ENCODE assay signal across 12 cellular contexts in genomic region chr14:24705840-24706239, GRCh38.
DNase-seq lines count a peak whose midpoint lies in the region; ATAC-seq, FAIRE-seq and TF ChIP-seq lines count a peak whose summit lies in the region.
"Had no signal": no experiment of that assay in that cellular context is flagged by ENCODE, and none has a peak within 500 bp of the region (broad histone marks: within the 10 kb centered on the region; RNA-seq: fewer than 3 reads in every experiment).

No MANE protein-coding gene starts in this region.

- intact Hi-C loops in psoas muscle (cut with DNase I): no loop called here
- intact Hi-C loops in sigmoid colon (cut with DNase I): no loop called here

- peak; percentile 91 for ATAC-seq in GM18907 (IDR thresholded peaks at IDR 0.05; ENCODE audit: unreplicated experiment)
- peak; percentile 81 for ATAC-seq in GM21786 (IDR thresholded peaks at IDR 0.05; ENCODE audit: unreplicated experiment)
- peak; percentile 97 for ATAC-seq in HG03378 (IDR thresholded peaks at IDR 0.05; ENCODE audit: unreplicated experiment)
- no peak for ATAC-seq in psoas muscle

- H3K9me3 ChIP-seq in psoas muscle (no peaks in the 10 kb centered on the region), sigmoid colon (no peaks in the 10 kb centered on the region)

- no peak for TF ChIP-seq CTCF in psoas muscle (IDR thresholded peaks at IDR 0.05)
- TF ChIP-seq CTCF in sigmoid colon (IDR thresholded peaks at IDR 0.05): no peak

- no peaks in the 10 kb centered on the region for H3K36me3 ChIP-seq in psoas muscle (ENCODE audit: insufficient read depth in 1 of 2, low read depth in 1 of 2)
- H3K36me3 ChIP-seq in sigmoid colon: no peaks in the 10 kb centered on the region
- H3K36me3 ChIP-seq: cardiac muscle cell had no signal

- H3K4me1 ChIP-seq in psoas muscle (no peaks in the 10 kb centered on the region), sigmoid colon (no peaks in the 10 kb centered on the region)

- no peak overlapping the region for H3K4me3 ChIP-seq in psoas muscle
- H3K4me3 ChIP-seq in sigmoid colon: no peak overlapping the region
- H3K4me3 ChIP-seq: cardiac muscle cell had no signal

- DNase-seq in medulla oblongata (ENCODE audit: extremely low spot score) (peak; percentile 56), psoas muscle (no peak), sigmoid colon (no peak), NCI-H187 treated with DMSO at 0.1 percent for 48 hours (lab: John Stamatoyannopoulos, UW) (no peak), RCC 7860 (ENCODE audit: low spot score) (no peak)
- DNase-seq: mesendoderm, NCI-H2081 treated with DMSO at 0.1 percent for 48 hours, SHP77 had no signal

- H3K27me3 ChIP-seq in psoas muscle (ENCODE audit: insufficient read depth in 3 of 3, low read length in 2 of 3) (no peaks in the 10 kb centered on the region), sigmoid colon (no peaks in the 10 kb centered on the region)
- H3K27me3 ChIP-seq: cardiac muscle cell had no signal

- no peak overlapping the region for H3K27ac ChIP-seq in psoas muscle
- H3K27ac ChIP-seq in sigmoid colon: no peak overlapping the region
- H3K27ac ChIP-seq: cardiac muscle cell had no signal

- no peak for TF ChIP-seq EP300 in sigmoid colon (IDR thresholded peaks at IDR 0.05)

- WGBS in psoas muscle, 3 donors: 79 to 82% (median 80%) methylated on average over 4 of the region's 4 CpGs
- WGBS in sigmoid colon, 2 donors: 58 to 86% methylated on average over 4 of the region's 4 CpGs

- no peak for TF ChIP-seq POLR2A in sigmoid colon (IDR thresholded peaks at IDR 0.05)

- no peak for FAIRE-seq in RCC 7860 (lab: Jason Lieb, UNC)

Comparison
In these comparisons a context has a peak if more than half of its experiments do, and no peak if none do; other contexts are left out.
1. ATAC-seq: peak in GM18907 (single experiment), GM21786 (single experiment) and HG03378 (single experiment); none in psoas muscle (0 of 4).